Comparison of ENCODE assay signal across 9 cellular contexts in genomic region chr15:78108300-78109084, GRCh38. TPM values are rescaled to one million over a fixed set of nuclear protein-coding genes. Genes with fewer than 3 reads are reported as not detected.
DNase-seq lines count a peak whose midpoint lies in the region; ATAC-seq and TF ChIP-seq lines count a peak whose summit lies in the region.
"Had no signal": no experiment of that assay in that cellular context is flagged by ENCODE, and none has a peak within 500 bp of the region (broad histone marks: within the 10 kb centered on the region; RNA-seq: fewer than 3 reads in every experiment).

No MANE protein-coding gene starts in this region.

- H3K4me3 ChIP-seq in fibroblast of mammary gland (ENCODE audit: control insufficient read depth, low read depth, low read length) = no peak overlapping the region

- no peak for TF ChIP-seq EP300 in Ishikawa (IDR thresholded peaks at IDR 0.05; ENCODE audit: borderline replicate concordance)

- H3K27me3 Mint-ChIP-seq in neural crest cell (ENCODE audit: low read depth) = no peaks in the 10 kb centered on the region
- no peaks in the 10 kb centered on the region for H3K27me3 Mint-ChIP-seq in stimulated activated naive CD8-positive, alpha-beta T cell treated with anti-CD3 and anti-CD28 coated beads, Interleukin-15, amount 100 ng/mL, for 72 hours

- peak; percentile 93 for TF ChIP-seq CTCF in GM12874 (IDR thresholded peaks at IDR 0.05; ENCODE audit: insufficient read depth, low read depth, low read length)
- peak; percentile 98 for TF ChIP-seq CTCF in RWPE1 (conservative IDR thresholded peaks at IDR 0.05; ENCODE audit: low read depth)
- TF ChIP-seq CTCF in fibroblast of mammary gland (conservative IDR thresholded peaks at IDR 0.05; ENCODE audit: control insufficient read depth, insufficient read depth, low read depth, low read length) = peak; percentile 95
- peak; percentile 85 for TF ChIP-seq CTCF in neural crest cell (conservative IDR thresholded peaks at IDR 0.05)

- peak; percentile 77 for ATAC-seq in stimulated activated naive CD8-positive, alpha-beta T cell treated with anti-CD3 and anti-CD28 coated beads, Interleukin-15, amount 100 ng/mL, for 72 hours
- no peak for ATAC-seq in GM21717 (IDR thresholded peaks at IDR 0.05; ENCODE audit: unreplicated experiment)

- peaks cover 6% of the 10 kb centered on the region for H3K4me1 Mint-ChIP-seq in neural crest cell
- peaks cover 60% of the 10 kb centered on the region for H3K4me1 Mint-ChIP-seq in stimulated activated naive CD8-positive, alpha-beta T cell treated with anti-CD3 and anti-CD28 coated beads, Interleukin-15, amount 100 ng/mL, for 72 hours

- no peak overlapping the region for H3K4me3 Mint-ChIP-seq in neural crest cell
- H3K4me3 Mint-ChIP-seq in stimulated activated naive CD8-positive, alpha-beta T cell treated with anti-CD3 and anti-CD28 coated beads, Interleukin-15, amount 100 ng/mL, for 72 hours = no peak overlapping the region

- H3K27ac Mint-ChIP-seq in neural crest cell (ENCODE audit: unreplicated experiment) = peak overlapping the region; percentile 53
- peak overlapping the region in 1 of 2 donors; percentile 15 for H3K27ac Mint-ChIP-seq in stimulated activated naive CD8-positive, alpha-beta T cell treated with anti-CD3 and anti-CD28 coated beads, Interleukin-15, amount 100 ng/mL, for 72 hours

- DNase-seq in RWPE1 (ENCODE audit: low spot score) = peak; percentile 84
- DNase-seq in activated T-helper 1 cell treated with Interleukin-2 at 50 U/mL for 16 hours (ENCODE audit: low read depth) = peak; percentile 72
- peak; percentile 83 for DNase-seq in fibroblast of mammary gland (ENCODE audit: low read depth)
- DNase-seq in neural crest cell (ENCODE audit: low read depth, low spot score) = peak; percentile 65
- DNase-seq in stimulated activated naive CD8-positive, alpha-beta T cell treated with anti-CD3 and anti-CD28 coated beads, Interleukin-15, amount 100 ng/mL, for 72 hours = peak; percentile 81 to 87

- H3K27ac ChIP-seq in RWPE1 = no peak overlapping the region

- CTCF ChIA-PET in RWPE1 (lab: Yijun Ruan, JAX) = interaction anchor here (0.6 to 3.3 kb wide), 32 partner anchors 9 to 1616 kb away, joined by 3 to 44 read pairs (median 4); partner anchors contain the start of genes CIB2 and SH2D7

- no peaks in the 10 kb centered on the region for H3K36me3 Mint-ChIP-seq in neural crest cell (ENCODE audit: low read depth)

- peak; percentile 94 for TF ChIP-seq RAD21 in Ishikawa (IDR thresholded peaks at IDR 0.05; ENCODE audit: low read depth)

- no peaks in the 10 kb centered on the region for H3K9me3 Mint-ChIP-seq in neural crest cell
- H3K9me3 Mint-ChIP-seq in stimulated activated naive CD8-positive, alpha-beta T cell treated with anti-CD3 and anti-CD28 coated beads, Interleukin-15, amount 100 ng/mL, for 72 hours = no peaks in the 10 kb centered on the region

- POLR2A ChIA-PET in RWPE1 (lab: Yijun Ruan, JAX; ENCODE audit: low non-redundant PET) = no interaction called here

TF ChIP-seq in Ishikawa, 13 proteins besides CTCF, POLR2A, EP300 and RAD21:
- TF ChIP-seq, protein P1, sequence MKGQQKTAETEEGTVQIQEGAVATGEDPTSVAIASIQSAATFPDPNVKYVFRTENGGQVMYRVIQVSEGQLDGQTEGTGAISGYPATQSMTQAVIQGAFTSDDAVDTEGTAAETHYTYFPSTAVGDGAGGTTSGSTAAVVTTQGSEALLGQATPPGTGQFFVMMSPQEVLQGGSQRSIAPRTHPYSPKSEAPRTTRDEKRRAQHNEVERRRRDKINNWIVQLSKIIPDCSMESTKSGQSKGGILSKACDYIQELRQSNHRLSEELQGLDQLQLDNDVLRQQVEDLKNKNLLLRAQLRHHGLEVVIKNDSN (IDR thresholded peaks at IDR 0.05) = no peak
- 0 out of 2 replicates have a peak, but pooled peaks have one; percentile 25 for TF ChIP-seq TAF1 (IDR thresholded peaks at IDR 0.05; ENCODE audit: low read depth)
- TF ChIP-seq ZBTB7A (IDR thresholded peaks at IDR 0.05; ENCODE audit: low read depth) = peak; percentile 49; the same call in 1 of the 2 replicates

RNA-seq across cellular contexts. Expression of gene SH2D7, which starts 16.1 kb away (rescaled TPM):
- not detected in 2 replicates for total RNA-seq in neural crest cell
- total RNA-seq: mononuclear cell had no signal

RNA-seq across cellular contexts. Expression of gene CIB2, which starts 22.8 kb away (rescaled TPM):
- total RNA-seq in neural crest cell = 36.5 and 37.7 TPM in 2 replicates

RNA-seq across cellular contexts. Expression of gene TBC1D2B, which starts 31.0 kb away (rescaled TPM):
- 19.7 and 21.8 TPM in 2 replicates for total RNA-seq in neural crest cell

RNA-seq across cellular contexts. Expression of gene IDH3A, which starts 40.7 kb away (rescaled TPM):
- 41.5 and 47.9 TPM in 2 replicates for total RNA-seq in neural crest cell
